ENCODE assay signal across 26 cellular contexts in the genomic region with DNA sequence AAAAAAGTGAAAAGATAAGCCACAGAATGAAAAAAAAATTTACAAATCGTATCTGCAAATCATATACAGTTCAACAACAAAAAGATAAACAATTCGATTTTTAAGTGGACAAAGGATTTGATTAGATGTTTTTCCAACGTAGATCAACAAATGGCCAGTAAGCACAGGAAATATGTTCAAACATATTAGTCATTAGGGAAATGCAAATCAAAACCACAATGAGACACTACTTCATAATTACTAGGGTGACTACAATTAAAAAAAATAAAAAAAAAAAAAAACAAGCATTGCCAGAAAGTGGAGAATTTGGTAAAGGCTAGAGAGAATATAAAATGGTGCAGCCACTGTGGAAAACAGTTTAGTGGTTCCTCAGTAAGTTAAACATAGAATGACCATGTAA. TPM values are rescaled to one million over a fixed set of nuclear protein-coding genes. Genes with fewer than 3 reads are reported as not detected.
A peak's percentile ranks its signal among the peaks of the same experiment; 100 is the strongest.
DNase-seq lines count a peak whose midpoint lies in the region; ATAC-seq, FAIRE-seq and TF ChIP-seq lines count a peak whose summit lies in the region.
"Had no signal": no experiment of that assay in that cellular context is flagged by ENCODE, and none has a peak within 500 bp of the region (broad histone marks: within the 10 kb centered on the region; RNA-seq: fewer than 3 reads in every experiment).

No MANE protein-coding gene starts in this region.

- intact Hi-C loops in activated CD8-positive, alpha-beta T cell treated with anti-CD3 and anti-CD28 coated beads for 36 hours (cut with micrococcal nuclease), result no loop called here
- intact Hi-C loops in vagina (cut with DNase I), result no loop called here

- TF ChIP-seq POLR2A in vagina (IDR thresholded peaks at IDR 0.05), result no peak

- H3K4me3 ChIP-seq in bronchial epithelial cell (ENCODE audit: low read depth, low read length) (no peak overlapping the region), vagina (no peak overlapping the region)
- H3K4me3 ChIP-seq in CD8-positive, alpha-beta memory T cell (ENCODE audit: low read length), result no peak overlapping the region
- H3K4me3 ChIP-seq: HAP-1, PC-9, SJSA1 had no signal

- H3K36me3 Mint-ChIP-seq in activated CD8-positive, alpha-beta T cell treated with anti-CD3 and anti-CD28 coated beads for 36 hours (ENCODE audit: low read depth), result peaks cover 14% of the 10 kb centered on the region
- peaks cover 19% of the 10 kb centered on the region for H3K36me3 Mint-ChIP-seq in activated CD8-positive, alpha-beta T cell treated with anti-CD3 and anti-CD28 coated beads, Interleukin-2, amount 10 ng/mL, durations not matched to agents 7 days and 5 days (ENCODE audit: low read depth)
- peaks cover 43% of the 10 kb centered on the region for H3K36me3 Mint-ChIP-seq in stimulated activated effector memory CD8-positive, alpha-beta T cell treated with anti-CD3 and anti-CD28 coated beads, Interleukin-12 subunit alpha, Interleukin-12 subunit beta, amount 100 ng/mL, for 72 hours
- peaks cover 4 to 30% (median 6%) of the 10 kb centered on the region in 3 donors for H3K36me3 Mint-ChIP-seq in CD8-positive, alpha-beta memory T cell

- H3K9me3 ChIP-seq in CD8-positive, alpha-beta memory T cell (ENCODE audit: low read length), result no peaks in the 10 kb centered on the region
- H3K9me3 ChIP-seq in vagina, result no peaks in the 10 kb centered on the region
- H3K9me3 ChIP-seq: BE2C, HAP-1, SJSA1 had no signal

- no peak overlapping the region for H3K27ac ChIP-seq in CD8-positive, alpha-beta memory T cell (ENCODE audit: low read depth, low read length)
- H3K27ac ChIP-seq in vagina, result no peak overlapping the region
- H3K27ac ChIP-seq: HL-60, PC-9, SJSA1 had no signal

- CTCF ChIA-PET in activated CD8-positive, alpha-beta T cell treated with anti-CD3 and anti-CD28 coated beads for 36 hours (lab: Charles Lee), result no interaction called here
- CTCF ChIA-PET in activated CD8-positive, alpha-beta T cell treated with anti-CD3 and anti-CD28 coated beads, Interleukin-2, amount 10 ng/mL, durations not matched to agents 7 days and 5 days (lab: Charles Lee), result no interaction called here
- CTCF ChIA-PET in CD8-positive, alpha-beta memory T cell (lab: Charles Lee), result no interaction called here

- peak; percentile 20 for ATAC-seq in activated CD8-positive, alpha-beta T cell treated with anti-CD3 and anti-CD28 coated beads for 36 hours
- ATAC-seq in activated CD8-positive, alpha-beta T cell treated with anti-CD3 and anti-CD28 coated beads, Interleukin-2, amount 10 ng/mL, durations not matched to agents 7 days and 5 days, result no peak
- peak; percentile 51 for ATAC-seq in stimulated activated effector memory CD8-positive, alpha-beta T cell treated with anti-CD3 and anti-CD28 coated beads, Interleukin-12 subunit alpha, Interleukin-12 subunit beta, amount 100 ng/mL, for 72 hours
- no peak for ATAC-seq in HG02798 (IDR thresholded peaks at IDR 0.05; ENCODE audit: poor library complexity, unreplicated experiment)

- no peaks in the 10 kb centered on the region for H3K9me3 Mint-ChIP-seq in activated CD8-positive, alpha-beta T cell treated with anti-CD3 and anti-CD28 coated beads for 36 hours
- no peaks in the 10 kb centered on the region for H3K9me3 Mint-ChIP-seq in activated CD8-positive, alpha-beta T cell treated with anti-CD3 and anti-CD28 coated beads, Interleukin-2, amount 10 ng/mL, durations not matched to agents 7 days and 5 days (ENCODE audit: insufficient read depth)
- H3K9me3 Mint-ChIP-seq in stimulated activated effector memory CD8-positive, alpha-beta T cell treated with anti-CD3 and anti-CD28 coated beads, Interleukin-12 subunit alpha, Interleukin-12 subunit beta, amount 100 ng/mL, for 72 hours, result no peaks in the 10 kb centered on the region
- no peaks in the 10 kb centered on the region for H3K9me3 Mint-ChIP-seq in CD8-positive, alpha-beta memory T cell

- H3K27ac Mint-ChIP-seq in activated CD8-positive, alpha-beta T cell treated with anti-CD3 and anti-CD28 coated beads for 36 hours, result no peak overlapping the region
- H3K27ac Mint-ChIP-seq in activated CD8-positive, alpha-beta T cell treated with anti-CD3 and anti-CD28 coated beads, Interleukin-2, amount 10 ng/mL, durations not matched to agents 7 days and 5 days, result no peak overlapping the region
- no peak overlapping the region for H3K27ac Mint-ChIP-seq in stimulated activated effector memory CD8-positive, alpha-beta T cell treated with anti-CD3 and anti-CD28 coated beads, Interleukin-12 subunit alpha, Interleukin-12 subunit beta, amount 100 ng/mL, for 72 hours
- H3K27ac Mint-ChIP-seq in CD8-positive, alpha-beta memory T cell, result no peak overlapping the region
- H3K27ac Mint-ChIP-seq: CD4-positive, CD25-positive, alpha-beta regulatory T cell had no signal

- H3K27me3 ChIP-seq in bronchial epithelial cell (ENCODE audit: control insufficient read depth, insufficient read depth, low read length), result no peaks in the 10 kb centered on the region
- no peaks in the 10 kb centered on the region for H3K27me3 ChIP-seq in CD8-positive, alpha-beta memory T cell (ENCODE audit: insufficient read depth, low read length, poor library complexity, severe bottlenecking)
- no peaks in the 10 kb centered on the region for H3K27me3 ChIP-seq in vagina
- H3K27me3 ChIP-seq: BE2C, SJSA1 had no signal

- no peak for DNase-seq in activated CD8-positive, alpha-beta T cell treated with anti-CD3 and anti-CD28 coated beads for 36 hours
- DNase-seq in activated CD8-positive, alpha-beta T cell treated with anti-CD3 and anti-CD28 coated beads, Interleukin-2, amount 10 ng/mL, durations not matched to agents 7 days and 5 days, result no peak
- DNase-seq in ELR (ENCODE audit: low read depth) (peak; percentile 22), bronchial epithelial cell (ENCODE audit: low read depth) (peak; percentile 71), vagina (ENCODE audit: extremely low spot score in 2 of 2) (no peak)
- no peak for DNase-seq in stimulated activated effector memory CD8-positive, alpha-beta T cell treated with anti-CD3 and anti-CD28 coated beads, Interleukin-12 subunit alpha, Interleukin-12 subunit beta, amount 100 ng/mL, for 72 hours (ENCODE audit: low spot score in 2 of 2)
- DNase-seq in CD8-positive, alpha-beta memory T cell, result no peak
- DNase-seq: 8988T; ACHN; BE2C; CD4-positive, CD25-positive, alpha-beta regulatory T cell; GOT3; NCI-H1048; NCI-H1694; NCI-H2029 treated with DMSO at 0.1 percent for 48 hours; NCI-H526 treated with DMSO at 0.1 percent for 48 hours; PC-9; Right ventricle myocardium superior had no signal

- TF ChIP-seq CTCF in activated CD8-positive, alpha-beta T cell treated with anti-CD3 and anti-CD28 coated beads for 36 hours (IDR thresholded peaks at IDR 0.05), result no peak
- TF ChIP-seq CTCF in bronchial epithelial cell (IDR thresholded peaks at IDR 0.05; ENCODE audit: insufficient read depth, low read length, severe bottlenecking) (no peak), vagina (IDR thresholded peaks at IDR 0.05) (no peak)

- POLR2A ChIA-PET in activated CD8-positive, alpha-beta T cell treated with anti-CD3 and anti-CD28 coated beads for 36 hours (lab: Charles Lee), result no interaction called here
- POLR2A ChIA-PET in activated CD8-positive, alpha-beta T cell treated with anti-CD3 and anti-CD28 coated beads, Interleukin-2, amount 10 ng/mL, durations not matched to agents 7 days and 5 days (lab: Charles Lee), result no interaction called here
- POLR2A ChIA-PET in CD8-positive, alpha-beta memory T cell (lab: Charles Lee), result no interaction called here

- FAIRE-seq in bronchial epithelial cell (lab: Jason Lieb, UNC), result no peak
- FAIRE-seq: D721Med, G401.6 had no signal

- H3K27me3 Mint-ChIP-seq in activated CD8-positive, alpha-beta T cell treated with anti-CD3 and anti-CD28 coated beads for 36 hours, result no peaks in the 10 kb centered on the region
- no peaks in the 10 kb centered on the region for H3K27me3 Mint-ChIP-seq in activated CD8-positive, alpha-beta T cell treated with anti-CD3 and anti-CD28 coated beads, Interleukin-2, amount 10 ng/mL, durations not matched to agents 7 days and 5 days (ENCODE audit: low read depth)
- H3K27me3 Mint-ChIP-seq in CD8-positive, alpha-beta memory T cell, result no peaks in the 10 kb centered on the region
- H3K27me3 Mint-ChIP-seq: CD4-positive, CD25-positive, alpha-beta regulatory T cell had no signal

- peaks cover 44% of the 10 kb centered on the region for H3K4me1 Mint-ChIP-seq in activated CD8-positive, alpha-beta T cell treated with anti-CD3 and anti-CD28 coated beads for 36 hours (ENCODE audit: low read depth)
- peaks cover 9% of the 10 kb centered on the region for H3K4me1 Mint-ChIP-seq in activated CD8-positive, alpha-beta T cell treated with anti-CD3 and anti-CD28 coated beads, Interleukin-2, amount 10 ng/mL, durations not matched to agents 7 days and 5 days (ENCODE audit: low read depth)
- H3K4me1 Mint-ChIP-seq in stimulated activated effector memory CD8-positive, alpha-beta T cell treated with anti-CD3 and anti-CD28 coated beads, Interleukin-12 subunit alpha, Interleukin-12 subunit beta, amount 100 ng/mL, for 72 hours, result peaks cover 17% of the 10 kb centered on the region
- peaks cover 36 to 46% (median 39%) of the 10 kb centered on the region in 3 donors for H3K4me1 Mint-ChIP-seq in CD8-positive, alpha-beta memory T cell

- H3K36me3 ChIP-seq in bronchial epithelial cell (ENCODE audit: control insufficient read depth, insufficient read depth, low read length) (no peaks in the 10 kb centered on the region), vagina (peaks cover 0 to 9% of the 10 kb centered on the region in 2 donors)
- peaks cover 9% of the 10 kb centered on the region for H3K36me3 ChIP-seq in CD8-positive, alpha-beta memory T cell (ENCODE audit: insufficient read depth, low read length)
- H3K36me3 ChIP-seq: BE2C, HAP-1 had no signal

- H3K4me3 Mint-ChIP-seq in activated CD8-positive, alpha-beta T cell treated with anti-CD3 and anti-CD28 coated beads for 36 hours, result no peak overlapping the region
- no peak overlapping the region for H3K4me3 Mint-ChIP-seq in activated CD8-positive, alpha-beta T cell treated with anti-CD3 and anti-CD28 coated beads, Interleukin-2, amount 10 ng/mL, durations not matched to agents 7 days and 5 days
- H3K4me3 Mint-ChIP-seq in stimulated activated effector memory CD8-positive, alpha-beta T cell treated with anti-CD3 and anti-CD28 coated beads, Interleukin-12 subunit alpha, Interleukin-12 subunit beta, amount 100 ng/mL, for 72 hours, result no peak overlapping the region
- H3K4me3 Mint-ChIP-seq in CD8-positive, alpha-beta memory T cell, result no peak overlapping the region

- peaks cover 22% of the 10 kb centered on the region for H3K4me1 ChIP-seq in CD8-positive, alpha-beta memory T cell (ENCODE audit: insufficient read depth, low read length)
- H3K4me1 ChIP-seq in vagina, result peaks cover 33% of the 10 kb centered on the region

RNA-seq across cellular contexts. Expression of gene RNU4ATAC, which starts 38.3 kb away (rescaled TPM):
- total RNA-seq in activated CD8-positive, alpha-beta T cell treated with anti-CD3 and anti-CD28 coated beads for 36 hours, result not detected
- total RNA-seq in activated CD8-positive, alpha-beta T cell treated with anti-CD3 and anti-CD28 coated beads, Interleukin-2, amount 10 ng/mL, durations not matched to agents 7 days and 5 days, result not detected
- total RNA-seq in bronchial epithelial cell (under 0.01 TPM in 2 replicates), vagina (not detected)
- not detected for total RNA-seq in CD8-positive, alpha-beta memory T cell
- polyA plus RNA-seq in CD8-positive, alpha-beta memory T cell, result not detected
- total RNA-seq: CD4-positive, CD25-positive, alpha-beta regulatory T cell; NCI-H460; PC-9; RPMI7951; SJSA1 had no signal
- polyA plus RNA-seq: CD4-positive, CD25-positive, alpha-beta regulatory T cell had no signal

Comparison
In these comparisons a context has a peak if more than half of its experiments do, and no peak if none do; other contexts are left out.
1. ATAC-seq: peak in activated CD8-positive, alpha-beta T cell treated with anti-CD3 and anti-CD28 coated beads for 36 hours (single experiment) and stimulated activated effector memory CD8-positive, alpha-beta T cell treated with anti-CD3 and anti-CD28 coated beads, Interleukin-12 subunit alpha, Interleukin-12 subunit beta, amount 100 ng/mL, for 72 hours (single experiment); none in activated CD8-positive, alpha-beta T cell treated with anti-CD3 and anti-CD28 coated beads, Interleukin-2, amount 10 ng/mL, durations not matched to agents 7 days and 5 days (single experiment) and HG02798 (single experiment).
2. DNase-seq: peak in ELR (single experiment) and bronchial epithelial cell (single experiment); none in activated CD8-positive, alpha-beta T cell treated with anti-CD3 and anti-CD28 coated beads for 36 hours (single experiment), activated CD8-positive, alpha-beta T cell treated with anti-CD3 and anti-CD28 coated beads, Interleukin-2, amount 10 ng/mL, durations not matched to agents 7 days and 5 days (single experiment), stimulated activated effector memory CD8-positive, alpha-beta T cell treated with anti-CD3 and anti-CD28 coated beads, Interleukin-12 subunit alpha, Interleukin-12 subunit beta, amount 100 ng/mL, for 72 hours (0 of 2), CD8-positive, alpha-beta memory T cell (0 of 5) and vagina (0 of 2).